8 cellular contexts compared by ENCODE assay signal in the genomic region with DNA sequence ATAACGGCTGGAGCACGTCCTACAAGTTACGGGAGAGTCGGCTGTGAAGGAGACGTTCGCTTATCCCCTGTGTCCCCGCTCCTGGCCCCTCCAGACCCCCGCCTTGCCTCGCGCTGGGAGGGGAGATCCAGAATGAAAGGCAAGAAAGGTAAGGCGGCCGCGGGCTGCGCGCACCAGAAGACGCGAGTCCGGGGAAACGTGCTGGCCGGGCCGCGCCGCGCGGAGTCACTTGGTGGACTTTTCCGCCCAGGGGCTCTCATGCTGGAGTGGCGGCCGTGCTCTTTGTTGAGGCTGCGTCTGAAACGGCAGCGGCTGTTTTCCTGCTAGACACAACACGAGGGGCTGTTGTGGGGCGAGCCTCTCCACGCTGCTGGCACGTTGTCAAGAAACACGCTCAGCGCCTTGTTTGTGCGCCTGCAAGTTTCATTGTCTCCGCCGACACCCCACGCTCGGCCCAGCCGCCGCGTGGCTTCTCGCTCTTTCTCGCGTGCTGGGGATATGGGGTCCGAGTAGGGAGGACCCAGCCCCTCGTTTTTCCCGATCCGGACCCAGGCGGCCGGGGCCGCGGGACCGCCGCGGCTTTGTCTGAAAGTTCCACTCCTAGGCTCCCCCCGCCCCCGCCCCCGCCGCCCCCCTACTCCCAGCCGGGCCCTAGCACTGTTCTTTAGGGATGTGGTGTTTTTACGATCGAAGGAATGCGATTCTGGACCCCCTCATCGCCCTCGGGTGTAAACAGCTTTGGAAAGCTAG. TPM values are rescaled to one million over a fixed set of nuclear protein-coding genes. Genes with fewer than 3 reads are reported as not detected.
A peak's percentile ranks its signal among the peaks of the same experiment; 100 is the strongest.
DNase-seq lines count a peak whose midpoint lies in the region; ATAC-seq and TF ChIP-seq lines count a peak whose summit lies in the region.

No MANE protein-coding gene starts in this region.

- peak overlapping the region; percentile 99 to 100 for H3K27ac Mint-ChIP-seq in activated naive CD4-positive, alpha-beta T cell treated with anti-CD3 and anti-CD28 coated beads, Interleukin-2, amount 50 U/mL, for 72 hours

- TF ChIP-seq EP300 in upper lobe of left lung (IDR thresholded peaks at IDR 0.05), result peak in 1 of 4 donors; percentile 20

- H3K4me1 ChIP-seq in RWPE2 (ENCODE audit: insufficient read depth, poor library complexity, severe bottlenecking) (peaks cover 25% of the 10 kb centered on the region), upper lobe of left lung (peaks cover 32 to 50% (median 38%) of the 10 kb centered on the region in 4 donors)

- TF ChIP-seq CTCF in RWPE2 (IDR thresholded peaks at IDR 0.05; ENCODE audit: poor library complexity, severe bottlenecking) (no peak), upper lobe of left lung (IDR thresholded peaks at IDR 0.05) (no peak)

- H3K36me3 ChIP-seq in RWPE2 (ENCODE audit: low read depth), result peaks cover 28% of the 10 kb centered on the region
- H3K36me3 ChIP-seq in upper lobe of left lung, result no peaks in the 10 kb centered on the region

- ATAC-seq in RWPE2 (ENCODE audit: low read depth) (no peak), Right ventricle myocardium superior (ENCODE audit: poor library complexity) (peak; percentile 4), upper lobe of left lung (ENCODE audit: low FRiP score in 2 of 2) (peak in 1 of 2 donors; percentile 4)
- ATAC-seq in activated naive CD4-positive, alpha-beta T cell treated with anti-CD3 and anti-CD28 coated beads, Interleukin-2, amount 50 U/mL, for 72 hours, result no peak

- H3K9me3 ChIP-seq in RWPE2 (ENCODE audit: severe bottlenecking) (no peaks in the 10 kb centered on the region), upper lobe of left lung (no peaks in the 10 kb centered on the region)

- DNase-seq in NCI-H1092 treated with DMSO at 0.1 percent for 48 hours (lab: John Stamatoyannopoulos, UW) (peak; percentile 36), NCI-H1092 (lab: John Stamatoyannopoulos, UW) (no peak), RWPE2 (ENCODE audit: low spot score) (no peak), Right ventricle myocardium superior (peak; percentile 84), pons (ENCODE audit: low spot score) (peak; percentile 64), upper lobe of left lung (peak; percentile 65 to 95), HuH-7.5 (ENCODE audit: low spot score) (no peak)
- peak; percentile 62 to 67 for DNase-seq in activated naive CD4-positive, alpha-beta T cell treated with anti-CD3 and anti-CD28 coated beads, Interleukin-2, amount 50 U/mL, for 72 hours (ENCODE audit: low spot score in 2 of 2)

- peaks cover 18 to 30% of the 10 kb centered on the region in 2 donors for H3K36me3 Mint-ChIP-seq in activated naive CD4-positive, alpha-beta T cell treated with anti-CD3 and anti-CD28 coated beads, Interleukin-2, amount 50 U/mL, for 72 hours

- peak overlapping the region; percentile 93 for H3K27ac ChIP-seq in RWPE2 (ENCODE audit: poor library complexity, severe bottlenecking)
- peak overlapping the region; percentile 96 to 99 (median 98) for H3K27ac ChIP-seq in upper lobe of left lung

- 0% methylated on average over 7 to 57 of the region's 69 CpGs for WGBS in upper lobe of left lung, 2 donors

- H3K4me3 ChIP-seq in RWPE2 (ENCODE audit: severe bottlenecking) (peak overlapping the region; percentile 92), upper lobe of left lung (peak overlapping the region; percentile 65 to 78 (median 76))

- H3K9me3 Mint-ChIP-seq in activated naive CD4-positive, alpha-beta T cell treated with anti-CD3 and anti-CD28 coated beads, Interleukin-2, amount 50 U/mL, for 72 hours, result no peaks in the 10 kb centered on the region

- intact Hi-C loops in Right ventricle myocardium superior (cut with DNase I), result loop anchor here (2.0 to 5.0 kb wide), 3 partner anchors 142 to 217 kb away; no protein-coding TSS in a partner anchor

- peak in 2 of 4 donors; percentile 43 to 74 for TF ChIP-seq POLR2A in upper lobe of left lung (IDR thresholded peaks at IDR 0.05)

- no peaks in the 10 kb centered on the region for H3K27me3 ChIP-seq in RWPE2 (ENCODE audit: insufficient read depth, poor library complexity, severe bottlenecking)
- no peaks in the 10 kb centered on the region for H3K27me3 ChIP-seq in upper lobe of left lung

RNA-seq across cellular contexts. Expression of a gene that starts 0.6 kb away (rescaled TPM):
- total RNA-seq in activated naive CD4-positive, alpha-beta T cell treated with anti-CD3 and anti-CD28 coated beads, Interleukin-2, amount 50 U/mL, for 72 hours, result 100 to 1,000 TPM in 1 of 2 donors, 10 to 100 TPM in 1; 36.1 to 101 TPM
- total RNA-seq in Right ventricle myocardium superior, result 9.9 TPM
- 10 to 100 TPM; 55.8 to 87.0 (median 64.8) TPM for total RNA-seq in upper lobe of left lung

Comparison
In these comparisons a context has a peak if more than half of its experiments do, and no peak if none do; other contexts are left out.
1. DNase-seq: peak in NCI-H1092 treated with DMSO at 0.1 percent for 48 hours (single experiment), activated naive CD4-positive, alpha-beta T cell treated with anti-CD3 and anti-CD28 coated beads, Interleukin-2, amount 50 U/mL, for 72 hours (2 of 2), Right ventricle myocardium superior (single experiment), pons (single experiment) and upper lobe of left lung (2 of 2); none in NCI-H1092 (single experiment), RWPE2 (single experiment) and HuH-7.5 (single experiment).